16 cellular contexts compared by ENCODE assay signal in the genomic region with DNA sequence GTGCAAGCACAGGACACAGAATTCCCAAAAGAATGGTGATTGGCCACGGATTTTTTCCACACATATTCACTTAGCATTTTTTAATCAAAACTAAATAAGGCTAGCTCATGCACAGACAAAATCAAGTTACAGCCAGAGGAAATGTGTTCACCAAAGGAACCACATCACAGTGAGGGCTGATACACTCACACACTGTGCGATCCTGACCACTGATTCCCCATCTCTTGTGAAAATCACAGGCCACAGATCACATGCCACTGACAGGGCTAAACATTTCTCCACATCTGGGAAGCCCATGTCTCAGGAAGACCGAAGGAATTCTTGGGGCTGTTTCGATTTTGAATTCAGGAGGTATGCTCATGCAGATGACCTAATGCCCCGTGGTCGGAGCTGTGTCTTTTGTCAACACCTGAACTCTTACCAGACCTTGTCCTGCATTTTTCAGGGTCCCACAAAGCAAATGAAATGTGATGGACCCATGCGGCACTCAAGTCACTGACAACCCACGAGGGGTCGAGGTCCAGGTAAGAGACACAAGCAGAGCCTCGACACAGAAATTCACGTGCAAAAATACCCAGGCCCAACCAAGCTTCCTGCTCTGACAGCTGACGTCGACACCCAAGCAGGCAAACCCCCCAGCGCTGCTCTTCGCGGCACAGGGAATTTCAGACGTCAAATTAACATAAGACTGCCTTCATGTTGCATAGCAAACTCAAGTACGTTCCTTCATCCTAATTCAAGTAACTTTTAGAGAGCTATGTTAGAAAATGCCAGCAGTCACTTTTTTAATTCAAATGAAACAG.
A peak's percentile ranks its signal among the peaks of the same experiment; 100 is the strongest.
DNase-seq lines count a peak whose midpoint lies in the region; ATAC-seq and TF ChIP-seq lines count a peak whose summit lies in the region.
"Had no signal": no experiment of that assay in that cellular context is flagged by ENCODE, and none has a peak within 500 bp of the region (broad histone marks: within the 10 kb centered on the region; RNA-seq: fewer than 3 reads in every experiment).

No MANE protein-coding gene starts in this region.

- H4K20me1 ChIP-seq in GM23248 (ENCODE audit: insufficient read depth): peaks cover 7% of the 10 kb centered on the region; the same call in 1 of the 2 replicates

- no peak overlapping the region for H3K9ac ChIP-seq in GM23248

- H2AFZ ChIP-seq in GM23248: no peak overlapping the region

- ATAC-seq in body of pancreas (peak; percentile 24), HG02642 (IDR thresholded peaks at IDR 0.05; ENCODE audit: poor library complexity, unreplicated experiment) (no peak), HG03175 (IDR thresholded peaks at IDR 0.05; ENCODE audit: unreplicated experiment) (no peak)
- ATAC-seq in activated CD4-positive, CD25-positive, alpha-beta regulatory T cell treated with anti-CD3 and anti-CD28 coated beads, Interleukin-2, amount 50 U/mL, for 24 hours: no peak
- ATAC-seq: heart left ventricle; left cardiac atrium; stimulated activated naive CD8-positive, alpha-beta T cell treated with anti-CD3 and anti-CD28 coated beads, Interleukin-15, Interleukin-2, amounts not matched to agents 100 U/mL and 50 U/mL, for 24 hours had no signal

- H3K4me1 ChIP-seq in GM23248 (ENCODE audit: insufficient read depth): peaks cover 21% of the 10 kb centered on the region
- peaks cover 7% of the 10 kb centered on the region for H3K4me1 ChIP-seq in body of pancreas
- H3K4me1 ChIP-seq: SJSA1 had no signal

- H3K9me3 ChIP-seq in GM23248 (ENCODE audit: low read depth) (no peaks in the 10 kb centered on the region), body of pancreas (no peaks in the 10 kb centered on the region)
- H3K9me3 ChIP-seq: adrenal gland, heart left ventricle, SJSA1 had no signal

- DNase-seq in AG04449 (ENCODE audit: low read depth, low spot score) (peak; percentile 29), GM23248 (peak; percentile 42), body of pancreas (no peak), iris pigment epithelial cell (ENCODE audit: low read depth) (peak; percentile 30), epidermal melanocyte (ENCODE audit: insufficient read length, low spot score) (no peak)
- DNase-seq: activated CD4-positive, alpha-beta T cell treated with anti-CD3 and anti-CD28 coated beads, Interleukin-2, amount 50 U/mL, for 1 hour; heart left ventricle; KG1; left cardiac atrium; NCI-H1436; stimulated activated naive CD8-positive, alpha-beta T cell treated with anti-CD3 and anti-CD28 coated beads, Interleukin-15, Interleukin-2, amounts not matched to agents 100 U/mL and 50 U/mL, for 24 hours had no signal

- no peak for TF ChIP-seq POLR2A in body of pancreas (IDR thresholded peaks at IDR 0.05)

- H3K27me3 ChIP-seq in GM23248 (replicated peaks; ENCODE audit: insufficient read depth): no peaks in the 10 kb centered on the region
- H3K27me3 ChIP-seq in body of pancreas: no peaks in the 10 kb centered on the region
- H3K27me3 ChIP-seq: adrenal gland, heart left ventricle, SJSA1 had no signal

- POLR2A ChIA-PET in AG04449 (lab: Yijun Ruan, JAX): no interaction called here

- CTCF ChIA-PET in AG04449 (lab: Yijun Ruan, JAX): interaction anchor here (0.8 to 2.4 kb wide), 15 partner anchors 8 to 284 kb away, joined by 3 to 16 read pairs (median 5); no protein-coding TSS in a partner anchor

- in situ Hi-C loops in GM23248 (cut with MboI): no loop called here

- peaks cover 12% of the 10 kb centered on the region for H3F3A ChIP-seq in GM23248 (ENCODE audit: insufficient read depth)

- intact Hi-C loops in body of pancreas (cut with DNase I): no loop called here

- H3K36me3 ChIP-seq in GM23248 (ENCODE audit: low read depth): no peaks in the 10 kb centered on the region
- no peaks in the 10 kb centered on the region for H3K36me3 ChIP-seq in body of pancreas (replicated peaks in 1 of 2; ENCODE audit: insufficient read depth in 1 of 2, low read depth in 2 of 2)
- H3K36me3 ChIP-seq: adrenal gland, heart left ventricle, SJSA1 had no signal

- peaks cover 97% of the 10 kb centered on the region for H3K79me2 ChIP-seq in GM23248 (ENCODE audit: insufficient read depth)

- H3K9me2 ChIP-seq in GM23248 (ENCODE audit: insufficient read depth): no peaks in the 10 kb centered on the region

- H3K4me3 ChIP-seq in AG04449 (ENCODE audit: low read depth, low read length) (no peak overlapping the region), GM23248 (no peak overlapping the region), body of pancreas (no peak overlapping the region)
- H3K4me3 ChIP-seq: adrenal gland, heart left ventricle, SJSA1 had no signal

- H3K27ac ChIP-seq in GM23248 (no peak overlapping the region; the same call in 1 of the 2 replicates), body of pancreas (no peak overlapping the region)
- H3K27ac ChIP-seq: adrenal gland, heart left ventricle, SJSA1 had no signal

- no peak overlapping the region for H3K4me2 ChIP-seq in GM23248 (ENCODE audit: unreplicated experiment)

- TF ChIP-seq CTCF in AG04449 (IDR thresholded peaks at IDR 0.05; ENCODE audit: insufficient read depth, low read length, missing control alignments) (no peak), body of pancreas (IDR thresholded peaks at IDR 0.05) (no peak)

- 80 to 82% methylated on average over 18 of the region's 18 CpGs for WGBS in GM23248 (ENCODE audit: low coverage in 1 of 2, low lambda C conversion rate in 2 of 2, missing lambda C conversion rate in 2 of 2), 2 experiments
- WGBS in body of pancreas, 2 donors: 69 to 82% methylated on average over 18 of the region's 18 CpGs

Comparison
In these comparisons a context has a peak if more than half of its experiments do, and no peak if none do; other contexts are left out.
1. DNase-seq: peak in AG04449 (single experiment), GM23248 (single experiment) and iris pigment epithelial cell (single experiment); none in body of pancreas (0 of 4) and epidermal melanocyte (single experiment).